ENCODE assay signal across 1 cellular context in the genomic region with DNA sequence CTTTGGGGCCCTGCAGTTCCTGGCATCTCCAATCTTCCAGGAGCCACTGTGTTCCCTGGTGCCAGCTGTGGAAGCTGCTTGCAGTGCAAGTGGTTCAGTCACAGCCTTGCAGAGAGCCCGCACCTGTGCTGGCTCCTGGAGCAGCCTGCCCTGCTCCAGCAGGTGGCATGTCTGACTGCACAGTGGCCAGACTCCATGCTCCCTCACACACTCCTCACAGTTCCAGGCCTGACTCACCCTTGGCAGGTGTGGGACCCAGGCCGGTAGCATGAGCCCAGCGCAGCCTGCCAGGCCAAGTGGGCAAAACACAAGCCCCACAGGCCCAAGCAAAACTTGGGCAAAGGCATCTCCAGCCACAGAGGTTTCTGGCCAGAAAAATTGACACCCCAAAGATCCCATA.
TF ChIP-seq lines count a peak whose summit lies in the region.

No MANE protein-coding gene starts in this region.

TF ChIP-seq in K562, 482 proteins besides CTCF, POLR2A, EP300 and RAD21 (continued from another document):
- TF ChIP-seq, protein P1, sequence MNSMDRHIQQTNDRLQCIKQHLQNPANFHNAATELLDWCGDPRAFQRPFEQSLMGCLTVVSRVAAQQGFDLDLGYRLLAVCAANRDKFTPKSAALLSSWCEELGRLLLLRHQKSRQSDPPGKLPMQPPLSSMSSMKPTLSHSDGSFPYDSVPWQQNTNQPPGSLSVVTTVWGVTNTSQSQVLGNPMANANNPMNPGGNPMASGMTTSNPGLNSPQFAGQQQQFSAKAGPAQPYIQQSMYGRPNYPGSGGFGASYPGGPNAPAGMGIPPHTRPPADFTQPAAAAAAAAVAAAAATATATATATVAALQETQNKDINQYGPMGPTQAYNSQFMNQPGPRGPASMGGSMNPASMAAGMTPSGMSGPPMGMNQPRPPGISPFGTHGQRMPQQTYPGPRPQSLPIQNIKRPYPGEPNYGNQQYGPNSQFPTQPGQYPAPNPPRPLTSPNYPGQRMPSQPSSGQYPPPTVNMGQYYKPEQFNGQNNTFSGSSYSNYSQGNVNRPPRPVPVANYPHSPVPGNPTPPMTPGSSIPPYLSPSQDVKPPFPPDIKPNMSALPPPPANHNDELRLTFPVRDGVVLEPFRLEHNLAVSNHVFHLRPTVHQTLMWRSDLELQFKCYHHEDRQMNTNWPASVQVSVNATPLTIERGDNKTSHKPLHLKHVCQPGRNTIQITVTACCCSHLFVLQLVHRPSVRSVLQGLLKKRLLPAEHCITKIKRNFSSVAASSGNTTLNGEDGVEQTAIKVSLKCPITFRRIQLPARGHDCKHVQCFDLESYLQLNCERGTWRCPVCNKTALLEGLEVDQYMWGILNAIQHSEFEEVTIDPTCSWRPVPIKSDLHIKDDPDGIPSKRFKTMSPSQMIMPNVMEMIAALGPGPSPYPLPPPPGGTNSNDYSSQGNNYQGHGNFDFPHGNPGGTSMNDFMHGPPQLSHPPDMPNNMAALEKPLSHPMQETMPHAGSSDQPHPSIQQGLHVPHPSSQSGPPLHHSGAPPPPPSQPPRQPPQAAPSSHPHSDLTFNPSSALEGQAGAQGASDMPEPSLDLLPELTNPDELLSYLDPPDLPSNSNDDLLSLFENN (IDR thresholded peaks at IDR 0.05; ENCODE audit: low read depth in 2 of 2, low read length in 2 of 2) = no peak
- TF ChIP-seq CEBPB (tag; IDR thresholded peaks at IDR 0.05) (no peak), ZNF507 (tag; conservative IDR thresholded peaks at IDR 0.05) (no peak), ZNF707 (CRISPR knock-in tag; conservative IDR thresholded peaks at IDR 0.05) (no peak), RBM17 (IDR thresholded peaks at IDR 0.05; ENCODE audit: borderline replicate concordance, low read depth, low read length) (no peak), RBBP5 (IDR thresholded peaks at IDR 0.05; ENCODE audit: borderline replicate concordance, insufficient read depth, low read length, poor library complexity, severe bottlenecking) (no peak), PHF8 (IDR thresholded peaks at IDR 0.05; ENCODE audit: borderline replicate concordance, low read length) (no peak), TAF1 (IDR thresholded peaks at IDR 0.05; ENCODE audit: control insufficient read depth, extremely low read depth, insufficient read depth, low read length, severe bottlenecking) (no peak), JUND (IDR thresholded peaks at IDR 0.05; ENCODE audit: borderline replicate concordance, low read depth, low read length) (no peak), JUND (tag; IDR thresholded peaks at IDR 0.05; ENCODE audit: borderline replicate concordance, low read depth, low read length) (no peak), CBFB (CRISPR knock-in tag; IDR thresholded peaks at IDR 0.05) (no peak), ZNF23 (CRISPR knock-in tag; IDR thresholded peaks at IDR 0.05) (no peak)
- TF ChIP-seq, protein P2, sequence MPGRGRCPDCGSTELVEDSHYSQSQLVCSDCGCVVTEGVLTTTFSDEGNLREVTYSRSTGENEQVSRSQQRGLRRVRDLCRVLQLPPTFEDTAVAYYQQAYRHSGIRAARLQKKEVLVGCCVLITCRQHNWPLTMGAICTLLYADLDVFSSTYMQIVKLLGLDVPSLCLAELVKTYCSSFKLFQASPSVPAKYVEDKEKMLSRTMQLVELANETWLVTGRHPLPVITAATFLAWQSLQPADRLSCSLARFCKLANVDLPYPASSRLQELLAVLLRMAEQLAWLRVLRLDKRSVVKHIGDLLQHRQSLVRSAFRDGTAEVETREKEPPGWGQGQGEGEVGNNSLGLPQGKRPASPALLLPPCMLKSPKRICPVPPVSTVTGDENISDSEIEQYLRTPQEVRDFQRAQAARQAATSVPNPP (IDR thresholded peaks at IDR 0.05; ENCODE audit: borderline replicate concordance, insufficient read depth, insufficient read length) = no peak
- TF ChIP-seq, protein P3, sequence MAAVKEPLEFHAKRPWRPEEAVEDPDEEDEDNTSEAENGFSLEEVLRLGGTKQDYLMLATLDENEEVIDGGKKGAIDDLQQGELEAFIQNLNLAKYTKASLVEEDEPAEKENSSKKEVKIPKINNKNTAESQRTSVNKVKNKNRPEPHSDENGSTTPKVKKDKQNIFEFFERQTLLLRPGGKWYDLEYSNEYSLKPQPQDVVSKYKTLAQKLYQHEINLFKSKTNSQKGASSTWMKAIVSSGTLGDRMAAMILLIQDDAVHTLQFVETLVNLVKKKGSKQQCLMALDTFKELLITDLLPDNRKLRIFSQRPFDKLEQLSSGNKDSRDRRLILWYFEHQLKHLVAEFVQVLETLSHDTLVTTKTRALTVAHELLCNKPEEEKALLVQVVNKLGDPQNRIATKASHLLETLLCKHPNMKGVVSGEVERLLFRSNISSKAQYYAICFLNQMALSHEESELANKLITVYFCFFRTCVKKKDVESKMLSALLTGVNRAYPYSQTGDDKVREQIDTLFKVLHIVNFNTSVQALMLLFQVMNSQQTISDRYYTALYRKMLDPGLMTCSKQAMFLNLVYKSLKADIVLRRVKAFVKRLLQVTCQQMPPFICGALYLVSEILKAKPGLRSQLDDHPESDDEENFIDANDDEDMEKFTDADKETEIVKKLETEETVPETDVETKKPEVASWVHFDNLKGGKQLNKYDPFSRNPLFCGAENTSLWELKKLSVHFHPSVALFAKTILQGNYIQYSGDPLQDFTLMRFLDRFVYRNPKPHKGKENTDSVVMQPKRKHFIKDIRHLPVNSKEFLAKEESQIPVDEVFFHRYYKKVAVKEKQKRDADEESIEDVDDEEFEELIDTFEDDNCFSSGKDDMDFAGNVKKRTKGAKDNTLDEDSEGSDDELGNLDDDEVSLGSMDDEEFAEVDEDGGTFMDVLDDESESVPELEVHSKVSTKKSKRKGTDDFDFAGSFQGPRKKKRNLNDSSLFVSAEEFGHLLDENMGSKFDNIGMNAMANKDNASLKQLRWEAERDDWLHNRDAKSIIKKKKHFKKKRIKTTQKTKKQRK (IDR thresholded peaks at IDR 0.05; ENCODE audit: borderline replicate concordance, low read depth, low read length) = no peak
